8 cellular contexts compared by ENCODE assay signal in the genomic region with DNA sequence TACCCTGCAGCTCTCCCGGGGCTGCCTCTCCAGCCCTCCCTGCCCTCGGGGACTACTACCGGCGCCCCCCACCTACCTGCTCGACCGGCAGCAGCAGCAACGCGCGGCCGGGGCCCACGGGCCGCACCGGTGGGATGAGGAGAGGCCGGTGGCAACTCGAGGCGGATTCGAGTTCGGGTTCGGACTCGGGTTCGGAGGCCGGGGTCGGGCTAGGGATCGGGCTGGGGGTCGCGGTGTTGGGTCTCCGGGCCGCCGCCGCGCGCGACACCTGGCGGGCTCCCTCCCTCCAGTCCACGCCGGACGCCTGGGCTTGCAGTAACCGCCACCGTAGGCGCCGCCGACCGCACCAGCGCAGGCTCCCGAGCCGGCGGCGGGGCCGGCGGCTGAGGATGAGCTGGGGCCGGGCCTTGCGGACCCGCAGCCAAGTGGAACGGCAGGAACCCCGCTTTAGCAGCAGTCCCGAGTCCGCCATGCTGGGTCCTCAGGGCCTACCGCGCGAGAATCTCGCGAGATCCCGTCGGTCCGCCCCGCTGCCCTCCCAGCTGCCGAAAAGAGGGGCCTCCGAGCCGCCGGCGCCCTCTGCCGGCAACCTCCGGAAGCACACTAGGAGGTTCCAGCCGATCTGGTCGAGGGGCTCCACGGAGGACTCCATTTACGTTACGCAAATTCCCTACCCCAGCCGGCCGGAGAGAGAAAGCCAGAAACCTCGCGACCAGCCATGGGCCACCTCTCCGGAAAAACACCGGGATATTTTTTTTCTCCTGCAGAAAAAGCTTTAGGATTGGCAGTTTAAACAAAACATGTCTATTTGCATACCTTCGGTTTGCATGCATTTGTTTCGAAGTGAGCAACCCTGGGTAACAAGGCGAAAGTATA. TPM values are rescaled to one million over a fixed set of nuclear protein-coding genes. Genes with fewer than 3 reads are reported as not detected.
DNase-seq lines count a peak whose midpoint lies in the region; TF ChIP-seq lines count a peak whose summit lies in the region.

TSS of gene NOL9 (minus strand) at position 483 of the 876 bp plus-strand sequence. CDS start at position 472, 11 bp downstream.

- peak within 1 kb of the TSS; percentile 99 for H2AK5ac ChIP-seq in neuronal stem cell (ENCODE audit: low read depth, low read length)

- peak within 1 kb of the TSS; percentile 47 for H2BK15ac ChIP-seq in neuronal stem cell (ENCODE audit: low read length)

- H2AFZ ChIP-seq in neuronal stem cell (ENCODE audit: low read length), result peak within 1 kb of the TSS; percentile 96

- H3K9me3 ChIP-seq in HAP-1 (no peaks in the 10 kb centered on the region), MG63 (no peaks in the 10 kb centered on the region), neuronal stem cell (replicated peaks in 1 of 2; ENCODE audit: control insufficient read depth in 2 of 2, insufficient read depth in 1 of 2, low read depth in 1 of 2, low read length in 2 of 2) (no peaks in the 10 kb centered on the region)

- WGBS in neuronal stem cell (ENCODE audit: extremely low coverage in 2 of 2, insufficient read length in 2 of 2, insufficient replicate concordance in 1 of 2), 2 donors, result no CpG with 5 or more reads among the region's 87 CpGs

- peak within 1 kb of the TSS; percentile 98 for H3K18ac ChIP-seq in neuronal stem cell (ENCODE audit: low read length)

- peak within 1 kb of the TSS; percentile 89 for H3K4me2 ChIP-seq in neuronal stem cell (ENCODE audit: insufficient read depth, low read length, poor library complexity, severe bottlenecking)

- H3K4me3 ChIP-seq in HAP-1 (peak within 1 kb of the TSS; percentile 98), MG63 (peak within 1 kb of the TSS; percentile 91), neuronal stem cell (ENCODE audit: low read length in 2 of 2) (peak within 1 kb of the TSS; percentile 88 to 98)

- no peak within 1 kb of the TSS for H4K91ac ChIP-seq in neuronal stem cell (ENCODE audit: low read depth, low read length, poor library complexity)

- peak within 1 kb of the TSS; percentile 87 for H2BK5ac ChIP-seq in neuronal stem cell (ENCODE audit: low read length)

- H3K23ac ChIP-seq in neuronal stem cell (ENCODE audit: low read depth, low read length, poor library complexity), result peak within 1 kb of the TSS; percentile 37

- H3K36me3 ChIP-seq in HAP-1 (replicated peaks) (peaks cover 26% of the 10 kb centered on the region), MG63 (peaks cover 19% of the 10 kb centered on the region), neuronal stem cell (replicated peaks in 1 of 2; ENCODE audit: control insufficient read depth in 2 of 2, insufficient read depth in 2 of 2, low read length in 2 of 2) (peaks cover 8 to 20% of the 10 kb centered on the region in 2 donors)

- peak within 1 kb of the TSS; percentile 94 for H3K9ac ChIP-seq in neuronal stem cell (ENCODE audit: low read depth, low read length, poor library complexity)

- in situ Hi-C loops in HAP-1 (cut with MboI; ENCODE audit: low sequenced_read_pairs), result no loop called here

- H3K4me1 ChIP-seq in HAP-1 (peaks cover 4% of the 10 kb centered on the region; the same call in 1 of the 2 replicates), neuronal stem cell (ENCODE audit: control insufficient read depth in 2 of 2, insufficient read depth in 1 of 2, low read depth in 1 of 2, low read length in 2 of 2) (peaks cover 3 to 8% of the 10 kb centered on the region in 2 donors)

- no peak for TF ChIP-seq CTCF in subcutaneous adipose tissue (IDR thresholded peaks at IDR 0.05; ENCODE audit: low read depth)

- H3K4ac ChIP-seq in neuronal stem cell (ENCODE audit: low read length), result no peak within 1 kb of the TSS

- H3K27me3 ChIP-seq in HAP-1 (ENCODE audit: low read depth), result no peaks in the 10 kb centered on the region
- no peaks in the 10 kb centered on the region for H3K27me3 ChIP-seq in MG63
- no peaks in the 10 kb centered on the region for H3K27me3 ChIP-seq in neuronal stem cell (ENCODE audit: control insufficient read depth in 3 of 3, insufficient read depth in 3 of 3, low read depth in 1 of 3, low read length in 3 of 3)

- no peak within 1 kb of the TSS for H3K27ac ChIP-seq in neuronal stem cell (replicated peaks; ENCODE audit: low read length)

- H2BK12ac ChIP-seq in neuronal stem cell (ENCODE audit: low read length), result no peak within 1 kb of the TSS

- H3K79me1 ChIP-seq in neuronal stem cell (ENCODE audit: low read depth, low read length), result peaks cover 11% of the 10 kb centered on the region

- peak; percentile 52 for DNase-seq in GF-D8 (lab: John Stamatoyannopoulos, UW)
- peak; percentile 88 to 96 for DNase-seq in HAP-1 (ENCODE audit: low spot score in 2 of 2)
- peak; percentile 92 for DNase-seq in MG63
- peak; percentile 81 for DNase-seq in SIG-M5 treated with dmso at 0.1 percent for 504 hours (lab: John Stamatoyannopoulos, UW; ENCODE audit: unreplicated experiment)
- DNase-seq in activated gamma-delta T cell treated with anti-CD3 and anti-CD28 coated beads, Interleukin-2, amount 50 U/mL, for 16 hours (ENCODE audit: low read depth), result peak; percentile 96
- DNase-seq in foreskin melanocyte, result peak; percentile 83
- peak; percentile 94 for DNase-seq in neuronal stem cell (ENCODE audit: low spot score)

- H2BK120ac ChIP-seq in neuronal stem cell (ENCODE audit: low read depth, low read length), result peak within 1 kb of the TSS; percentile 72

- no peak within 1 kb of the TSS for H3K14ac ChIP-seq in neuronal stem cell (ENCODE audit: low read length)

- H4K8ac ChIP-seq in neuronal stem cell (ENCODE audit: low read depth, low read length), result peak within 1 kb of the TSS; percentile 68

RNA-seq across cellular contexts. Expression of gene NOL9, which starts in this region (rescaled TPM):
- 25.0 and 44.9 TPM in 2 replicates for total RNA-seq in MG63 (2014; rRNA removed; shearing (Covaris generic); ENCODE audit: low replicate concordance)
- 8.4 TPM for polyA plus RNA-seq in neuronal stem cell (2013, experiment 1 of 2)
- polyA plus RNA-seq in neuronal stem cell (2013, experiment 2 of 2), result 7.8 TPM
- 10 to 100 TPM; 14.3 to 24.3 (median 15.3) TPM for total RNA-seq in subcutaneous adipose tissue
